In the genomic region with DNA sequence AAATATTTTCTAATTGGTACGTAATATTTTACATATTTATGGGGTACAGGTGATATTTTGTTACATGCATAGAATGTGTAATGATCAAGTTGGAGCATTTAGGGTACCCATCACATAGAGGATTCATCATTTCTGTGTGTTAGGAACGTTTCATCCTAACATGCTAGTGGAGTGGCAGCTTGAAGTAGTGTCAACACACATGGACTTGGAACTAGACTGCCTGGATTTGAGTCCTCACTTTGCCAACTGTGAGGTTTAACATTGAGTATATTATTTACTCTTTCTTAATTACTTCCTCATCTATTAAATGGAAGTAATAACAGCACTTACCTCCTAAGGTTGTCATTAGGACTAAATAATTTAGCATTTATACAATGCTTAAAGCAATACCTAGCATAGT, we compare ENCODE assay signal across 18 cellular contexts.
"Had no signal": no experiment of that assay in that cellular context is flagged by ENCODE, and none has a peak within 500 bp of the region (broad histone marks: within the 10 kb centered on the region; RNA-seq: fewer than 3 reads in every experiment).

No MANE protein-coding gene starts in this region.

- FAIRE-seq: endometrium had no signal

- H3K9me3 ChIP-seq: testis had no signal

- H3K4me3 ChIP-seq: heart left ventricle, psoas muscle, testis, tibial nerve had no signal

- ATAC-seq: esophagus mucosa; heart left ventricle; left colon; naive thymus-derived CD4-positive, alpha-beta T cell; sciatic nerve; stimulated activated naive B cell treated with anti-CD40 and anti-IgM and Interleukin-4, amounts not matched to agents 10 μg/mL and 1 μg/mL and 100 μg/mL, for 72 hours; stimulated activated naive CD8-positive, alpha-beta T cell treated with anti-CD3 and anti-CD28 coated beads, Interleukin-15, amount 100 ng/mL, for 72 hours had no signal

- H3K36me3 ChIP-seq: heart left ventricle, tibial nerve had no signal

- H3K27ac ChIP-seq: heart left ventricle, psoas muscle, testis had no signal

- H3K4me1 ChIP-seq: testis had no signal

- DNase-seq: effector memory CD4-positive, alpha-beta T cell; heart left ventricle; hippocampal formation; left colon; mammary epithelial cell; naive thymus-derived CD4-positive, alpha-beta T cell; nephron progenitor cell; psoas muscle; retina; stimulated activated CD4-positive, alpha-beta T cell treated with anti-CD3 and anti-CD28 coated beads, Interleukin-2, amount 100 ng/mL, for 24 hours; stimulated activated CD4-positive, alpha-beta T cell treated with anti-CD3 and anti-CD28 coated beads, Interleukin-4, amount 100 ng/mL, for 4 hours; stimulated activated naive B cell treated with anti-CD40 and anti-IgM and Interleukin-4, amounts not matched to agents 10 μg/mL and 1 μg/mL and 100 μg/mL, for 72 hours; stimulated activated naive CD8-positive, alpha-beta T cell treated with anti-CD3 and anti-CD28 coated beads, Interleukin-15, amount 100 ng/mL, for 72 hours; testis had no signal

- H3K27me3 ChIP-seq: heart left ventricle, testis, tibial nerve had no signal
